ENCODE assay signal across 1 cellular context in genomic region chr2:215917953-215918620, GRCh38.
TF ChIP-seq lines count a peak whose summit lies in the region.

No MANE protein-coding gene starts in this region.

TF ChIP-seq in GM12878, 131 proteins besides CTCF, POLR2A, EP300 and RAD21 (continued from another document and continues in another):
- peak; percentile 49; the same call in 1 of the 2 replicates for TF ChIP-seq ZNF687 (IDR thresholded peaks at IDR 0.05)
- TF ChIP-seq BCL3 (IDR thresholded peaks at IDR 0.05; ENCODE audit: borderline replicate concordance, insufficient read depth, low read depth, low read length, poor library complexity, severe bottlenecking), result no peak
- 0 out of 2 replicates have a peak, but pooled peaks have one; percentile 30 for TF ChIP-seq BACH1 (IDR thresholded peaks at IDR 0.05; ENCODE audit: borderline replicate concordance)
- peak; percentile 83 for TF ChIP-seq NFIC (IDR thresholded peaks at IDR 0.05; ENCODE audit: low read depth, low read length)
- TF ChIP-seq RELA (IDR thresholded peaks at IDR 0.05; ENCODE audit: borderline replicate concordance, partially characterized antibody), result no peak
- TF ChIP-seq STAT3 (IDR thresholded peaks at IDR 0.05; ENCODE audit: low read depth, low read length), result 0 out of 2 replicates have a peak, but pooled peaks have one; percentile 57
- TF ChIP-seq ZBED1 (IDR thresholded peaks at IDR 0.05; ENCODE audit: borderline replicate concordance), result no peak
- no peak for TF ChIP-seq E4F1 (IDR thresholded peaks at IDR 0.05; ENCODE audit: borderline replicate concordance, partially characterized antibody)
- peak; percentile 17; the same call in 1 of the 2 replicates for TF ChIP-seq MXI1 (IDR thresholded peaks at IDR 0.05; ENCODE audit: low read depth, low read length)
- TF ChIP-seq ZNF384 (IDR thresholded peaks at IDR 0.05; ENCODE audit: borderline replicate concordance, low read depth, low read length), result no peak
- TF ChIP-seq ASH2L (IDR thresholded peaks at IDR 0.05; ENCODE audit: borderline replicate concordance, low read depth), result no peak
- TF ChIP-seq TCF7 (IDR thresholded peaks at IDR 0.05; ENCODE audit: borderline replicate concordance), result no peak
- no peak for TF ChIP-seq CHD4 (IDR thresholded peaks at IDR 0.05)
- peak; percentile 93 for TF ChIP-seq SPI1 (IDR thresholded peaks at IDR 0.05; ENCODE audit: borderline replicate concordance, insufficient read depth, low read depth, low read length)
- 0 out of 2 replicates have a peak, but pooled peaks have one; percentile 10 for TF ChIP-seq RAD51 (IDR thresholded peaks at IDR 0.05)
- TF ChIP-seq RCOR1 (conservative IDR thresholded peaks at IDR 0.05; ENCODE audit: low read depth, low read length), result no peak
- peak; percentile 57; the same call in 1 of the 2 replicates for TF ChIP-seq CREM (IDR thresholded peaks at IDR 0.05; ENCODE audit: low read depth)
- TF ChIP-seq MYC (IDR thresholded peaks at IDR 0.05; ENCODE audit: insufficient read depth, insufficient read length, insufficient replicate concordance, low read length, severe bottlenecking), result no peak
- peak; percentile 32; the same call in 1 of the 2 replicates for TF ChIP-seq SMC3 (IDR thresholded peaks at IDR 0.05; ENCODE audit: borderline replicate concordance, low read length)
- TF ChIP-seq MYB (IDR thresholded peaks at IDR 0.05; ENCODE audit: borderline replicate concordance, low read depth, low read length), result no peak
- TF ChIP-seq RUNX3 (IDR thresholded peaks at IDR 0.05; ENCODE audit: low read length), result peak; percentile 81
- no peak for TF ChIP-seq SUZ12 (IDR thresholded peaks at IDR 0.05; ENCODE audit: unreplicated experiment)
- no peak for TF ChIP-seq EGR1 (IDR thresholded peaks at IDR 0.05; ENCODE audit: borderline replicate concordance in 1 of 2, low read depth in 2 of 2, low read length in 2 of 2)
- peak; percentile 65; the same call in 1 of the 2 replicates for TF ChIP-seq FOXM1 (IDR thresholded peaks at IDR 0.05; ENCODE audit: low read depth, low read length)
- no peak for TF ChIP-seq SMARCA5 (IDR thresholded peaks at IDR 0.05)
- no peak for TF ChIP-seq NRF1 (conservative IDR thresholded peaks at IDR 0.05; ENCODE audit: low read depth, low read length)
- no peak for TF ChIP-seq SMAD1 (IDR thresholded peaks at IDR 0.05; ENCODE audit: low read depth, partially characterized antibody)
- no peak for TF ChIP-seq KDM1A (IDR thresholded peaks at IDR 0.05; ENCODE audit: borderline replicate concordance)
- no peak; the same call in 1 of the 2 replicates for TF ChIP-seq NR2F1 (conservative IDR thresholded peaks at IDR 0.05)
- TF ChIP-seq RB1 (IDR thresholded peaks at IDR 0.05; ENCODE audit: borderline replicate concordance), result no peak
- no peak for TF ChIP-seq TCF12 (IDR thresholded peaks at IDR 0.05; ENCODE audit: low read depth, low read length)
- TF ChIP-seq SRF (IDR thresholded peaks at IDR 0.05; ENCODE audit: low read depth in 2 of 2, low read length in 2 of 2), result no peak
- no peak for TF ChIP-seq SREBF2 (IDR thresholded peaks at IDR 0.05; ENCODE audit: low read length)
- TF ChIP-seq ZBTB4 (CRISPR knock-in tag; IDR thresholded peaks at IDR 0.05), result no peak
- TF ChIP-seq SP1 (IDR thresholded peaks at IDR 0.05; ENCODE audit: low read depth, low read length), result peak; percentile 24
- peak; percentile 80 for TF ChIP-seq BCL11A (IDR thresholded peaks at IDR 0.05; ENCODE audit: low read depth, low read length)
- no peak for TF ChIP-seq HDGF (IDR thresholded peaks at IDR 0.05)
- TF ChIP-seq CBFB (IDR thresholded peaks at IDR 0.05; ENCODE audit: low read depth), result no peak
- 0 out of 2 replicates have a peak, but pooled peaks have one; percentile 66 for TF ChIP-seq NBN (IDR thresholded peaks at IDR 0.05)
- no peak for TF ChIP-seq ZSCAN29 (IDR thresholded peaks at IDR 0.05)
- no peak for TF ChIP-seq KLF5 (IDR thresholded peaks at IDR 0.05; ENCODE audit: partially characterized antibody)
- TF ChIP-seq HCFC1 (IDR thresholded peaks at IDR 0.05; ENCODE audit: low read length), result no peak
- TF ChIP-seq, protein P1, sequence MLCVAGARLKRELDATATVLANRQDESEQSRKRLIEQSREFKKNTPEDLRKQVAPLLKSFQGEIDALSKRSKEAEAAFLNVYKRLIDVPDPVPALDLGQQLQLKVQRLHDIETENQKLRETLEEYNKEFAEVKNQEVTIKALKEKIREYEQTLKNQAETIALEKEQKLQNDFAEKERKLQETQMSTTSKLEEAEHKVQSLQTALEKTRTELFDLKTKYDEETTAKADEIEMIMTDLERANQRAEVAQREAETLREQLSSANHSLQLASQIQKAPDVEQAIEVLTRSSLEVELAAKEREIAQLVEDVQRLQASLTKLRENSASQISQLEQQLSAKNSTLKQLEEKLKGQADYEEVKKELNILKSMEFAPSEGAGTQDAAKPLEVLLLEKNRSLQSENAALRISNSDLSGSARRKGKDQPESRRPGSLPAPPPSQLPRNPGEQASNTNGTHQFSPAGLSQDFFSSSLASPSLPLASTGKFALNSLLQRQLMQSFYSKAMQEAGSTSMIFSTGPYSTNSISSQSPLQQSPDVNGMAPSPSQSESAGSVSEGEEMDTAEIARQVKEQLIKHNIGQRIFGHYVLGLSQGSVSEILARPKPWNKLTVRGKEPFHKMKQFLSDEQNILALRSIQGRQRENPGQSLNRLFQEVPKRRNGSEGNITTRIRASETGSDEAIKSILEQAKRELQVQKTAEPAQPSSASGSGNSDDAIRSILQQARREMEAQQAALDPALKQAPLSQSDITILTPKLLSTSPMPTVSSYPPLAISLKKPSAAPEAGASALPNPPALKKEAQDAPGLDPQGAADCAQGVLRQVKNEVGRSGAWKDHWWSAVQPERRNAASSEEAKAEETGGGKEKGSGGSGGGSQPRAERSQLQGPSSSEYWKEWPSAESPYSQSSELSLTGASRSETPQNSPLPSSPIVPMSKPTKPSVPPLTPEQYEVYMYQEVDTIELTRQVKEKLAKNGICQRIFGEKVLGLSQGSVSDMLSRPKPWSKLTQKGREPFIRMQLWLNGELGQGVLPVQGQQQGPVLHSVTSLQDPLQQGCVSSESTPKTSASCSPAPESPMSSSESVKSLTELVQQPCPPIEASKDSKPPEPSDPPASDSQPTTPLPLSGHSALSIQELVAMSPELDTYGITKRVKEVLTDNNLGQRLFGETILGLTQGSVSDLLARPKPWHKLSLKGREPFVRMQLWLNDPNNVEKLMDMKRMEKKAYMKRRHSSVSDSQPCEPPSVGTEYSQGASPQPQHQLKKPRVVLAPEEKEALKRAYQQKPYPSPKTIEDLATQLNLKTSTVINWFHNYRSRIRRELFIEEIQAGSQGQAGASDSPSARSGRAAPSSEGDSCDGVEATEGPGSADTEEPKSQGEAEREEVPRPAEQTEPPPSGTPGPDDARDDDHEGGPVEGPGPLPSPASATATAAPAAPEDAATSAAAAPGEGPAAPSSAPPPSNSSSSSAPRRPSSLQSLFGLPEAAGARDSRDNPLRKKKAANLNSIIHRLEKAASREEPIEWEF (IDR thresholded peaks at IDR 0.05; ENCODE audit: insufficient replicate concordance, low read depth, low read length), result no peak
- no peak for TF ChIP-seq CBX3 (IDR thresholded peaks at IDR 0.05; ENCODE audit: borderline replicate concordance, low read depth)
- peak; percentile 69; the same call in 1 of the 2 replicates for TF ChIP-seq ZNF217 (IDR thresholded peaks at IDR 0.05)
- no peak for TF ChIP-seq SIX5 (IDR thresholded peaks at IDR 0.05; ENCODE audit: low read depth, low read length, severe bottlenecking)
- TF ChIP-seq SKIL (IDR thresholded peaks at IDR 0.05; ENCODE audit: low read depth, poor library complexity, severe bottlenecking), result peak; percentile 90
- TF ChIP-seq EZH2 (IDR thresholded peaks at IDR 0.05; ENCODE audit: borderline replicate concordance, control insufficient read depth, low read depth, low read length), result no peak
- no peak for TF ChIP-seq FOS (IDR thresholded peaks at IDR 0.05; ENCODE audit: borderline replicate concordance, extremely low read depth, insufficient read length)
- TF ChIP-seq YY1 (IDR thresholded peaks at IDR 0.05; ENCODE audit: low read depth, low read length), result no peak
- TF ChIP-seq IKZF2 (IDR thresholded peaks at IDR 0.05), result peak; percentile 95 to 96
